7 cellular contexts compared by ENCODE assay signal in genomic region chr18:45722899-45723298, GRCh38. TPM values are rescaled to one million over a fixed set of nuclear protein-coding genes. Genes with fewer than 3 reads are reported as not detected.
DNase-seq lines count a peak whose midpoint lies in the region; ATAC-seq lines count a peak whose summit lies in the region.

No MANE protein-coding gene starts in this region.

- ATAC-seq in GM18502 (IDR thresholded peaks at IDR 0.05; ENCODE audit: poor library complexity, unreplicated experiment), result peak; percentile 97
- peak; percentile 94 for ATAC-seq in HG02798 (IDR thresholded peaks at IDR 0.05; ENCODE audit: poor library complexity, unreplicated experiment)
- peak; percentile 89 for ATAC-seq in activated naive CD8-positive, alpha-beta T cell treated with anti-CD3 and anti-CD28 coated beads, Interleukin-2, amount 50 U/mL, for 24 hours
- ATAC-seq in left ventricle myocardium superior, result peak; percentile 60

- no peaks in the 10 kb centered on the region for H3K9me3 Mint-ChIP-seq in activated naive CD8-positive, alpha-beta T cell treated with anti-CD3 and anti-CD28 coated beads, Interleukin-2, amount 50 U/mL, for 24 hours

- no peak overlapping the region for H3K4me3 Mint-ChIP-seq in activated naive CD8-positive, alpha-beta T cell treated with anti-CD3 and anti-CD28 coated beads, Interleukin-2, amount 50 U/mL, for 24 hours

- no peaks in the 10 kb centered on the region for H3K4me1 Mint-ChIP-seq in activated naive CD8-positive, alpha-beta T cell treated with anti-CD3 and anti-CD28 coated beads, Interleukin-2, amount 50 U/mL, for 24 hours

- peak; percentile 10 for DNase-seq in NCI-H1417 treated with DMSO at 0.1 percent for 48 hours (lab: John Stamatoyannopoulos, UW)
- DNase-seq in T follicular helper cell (ENCODE audit: low read depth), result peak; percentile 36
- DNase-seq in activated naive CD8-positive, alpha-beta T cell treated with anti-CD3 and anti-CD28 coated beads, Interleukin-2, amount 50 U/mL, for 24 hours, result peak; percentile 82
- DNase-seq in left ventricle myocardium superior, result peak; percentile 79
- DNase-seq in stimulated activated CD4-positive, alpha-beta T cell treated with anti-CD3 and anti-CD28 coated beads, Interleukin-12 subunit alpha, Interleukin-12 subunit beta, amount 100 ng/mL, for 24 hours (ENCODE audit: low read depth in 2 of 2), result peak; percentile 40 to 72

- H3K36me3 Mint-ChIP-seq in activated naive CD8-positive, alpha-beta T cell treated with anti-CD3 and anti-CD28 coated beads, Interleukin-2, amount 50 U/mL, for 24 hours (ENCODE audit: low read depth), result no peaks in the 10 kb centered on the region

- intact Hi-C loops in left ventricle myocardium superior (cut with micrococcal nuclease), result loop anchor here (10.0 kb wide), 1 partner anchor 112 kb away; no protein-coding TSS in a partner anchor

- H3K27ac Mint-ChIP-seq in activated naive CD8-positive, alpha-beta T cell treated with anti-CD3 and anti-CD28 coated beads, Interleukin-2, amount 50 U/mL, for 24 hours, result no peak overlapping the region

- peaks cover 2% of the 10 kb centered on the region for H3K27me3 Mint-ChIP-seq in activated naive CD8-positive, alpha-beta T cell treated with anti-CD3 and anti-CD28 coated beads, Interleukin-2, amount 50 U/mL, for 24 hours

RNA-seq across cellular contexts. Expression of gene SLC14A1, which starts 1.1 kb away (rescaled TPM):
- total RNA-seq in left ventricle myocardium superior, result 29.7 TPM

Comparison
In these comparisons a context has a peak if more than half of its experiments do, and no peak if none do; other contexts are left out.
1. Peak in every context shown above with its lines: DNase-seq and ATAC-seq.
2. DNase-seq: peak in every context shown above with its lines; median percentile 82 in activated naive CD8-positive, alpha-beta T cell treated with anti-CD3 and anti-CD28 coated beads, Interleukin-2, amount 50 U/mL, for 24 hours; 79 in left ventricle myocardium superior; 56 in stimulated activated CD4-positive, alpha-beta T cell treated with anti-CD3 and anti-CD28 coated beads, Interleukin-12 subunit alpha, Interleukin-12 subunit beta, amount 100 ng/mL, for 24 hours; 36 in T follicular helper cell; 10 in NCI-H1417 treated with DMSO at 0.1 percent for 48 hours.